ENCODE assay signal across 8 cellular contexts in genomic region chr5:168965638-168966037, GRCh38.
"Had no signal": no experiment of that assay in that cellular context is flagged by ENCODE, and none has a peak within 500 bp of the region (broad histone marks: within the 10 kb centered on the region; RNA-seq: fewer than 3 reads in every experiment).

No MANE protein-coding gene starts in this region.

- H3K4me3 ChIP-seq: GM23248, HAP-1 had no signal

- H3K27ac ChIP-seq: GM23248, HL-60 had no signal

- H3K4me1 ChIP-seq: HAP-1 had no signal

- H3K9me3 ChIP-seq: HAP-1 had no signal

- H3K36me3 ChIP-seq: HAP-1 had no signal

- ATAC-seq: HCT116, HepG2 had no signal

- DNase-seq: GM23248, GOT3, H7, HFFc6 had no signal
